In genomic region chr3:172415323-172415722, GRCh38 we compare ENCODE assay signal across 23 cellular contexts. TPM values are rescaled to one million over a fixed set of nuclear protein-coding genes. Genes with fewer than 3 reads are reported as not detected.
DNase-seq lines count a peak whose midpoint lies in the region; FAIRE-seq and TF ChIP-seq lines count a peak whose summit lies in the region.
"Had no signal": no experiment of that assay in that cellular context is flagged by ENCODE, and none has a peak within 500 bp of the region (broad histone marks: within the 10 kb centered on the region; RNA-seq: fewer than 3 reads in every experiment).

No MANE protein-coding gene starts in this region.

- DNase-seq in Jurkat, Clone E6-1 (ENCODE audit: low read depth, low spot score), result peak; percentile 64
- DNase-seq in RPMI7951 (ENCODE audit: low read depth), result peak; percentile 29
- no peak for DNase-seq in bronchial epithelial cell (ENCODE audit: low read depth)
- no peak for DNase-seq in germinal center (ENCODE audit: low spot score)
- DNase-seq in GM19239 (ENCODE audit: insufficient read length, low spot score), result no peak
- DNase-seq in NCI-H1436 treated with DMSO at 0.1 percent for 48 hours (lab: John Stamatoyannopoulos, UW), result no peak
- no peak for DNase-seq in stimulated activated CD4-positive, alpha-beta T cell treated with anti-CD3 and anti-CD28 coated beads, Interleukin-15, amount 100 ng/mL, for 24 hours
- DNase-seq: 8988T; BE2C; CD8-positive, alpha-beta T cell; COR-L47; DMS 273 treated with DMSO at 0.1 percent for 48 hours; DMS53; GOT3; H7; Karpas-422 had no signal

- no peaks in the 10 kb centered on the region for H3K36me3 ChIP-seq in BLaER1
- no peaks in the 10 kb centered on the region for H3K36me3 ChIP-seq in bronchial epithelial cell (ENCODE audit: control insufficient read depth, insufficient read depth, low read length)
- H3K36me3 ChIP-seq: BE2C had no signal

- H3K4me3 ChIP-seq in BLaER1, result no peak overlapping the region
- no peak overlapping the region for H3K4me3 ChIP-seq in Jurkat, Clone E6-1 (ENCODE audit: low read length)
- H3K4me3 ChIP-seq in bronchial epithelial cell (ENCODE audit: low read depth, low read length), result no peak overlapping the region

- peak; percentile 55 for FAIRE-seq in bronchial epithelial cell (lab: Jason Lieb, UNC)
- no peak for FAIRE-seq in GM19239 (lab: Jason Lieb, UNC)
- FAIRE-seq: G401.6, GM12891, GM18507 had no signal

- peaks cover 10% of the 10 kb centered on the region for H3K4me1 ChIP-seq in BLaER1
- H3K4me1 ChIP-seq: BE2C had no signal

- no peak for TF ChIP-seq CTCF in bronchial epithelial cell (IDR thresholded peaks at IDR 0.05; ENCODE audit: insufficient read depth, low read length, severe bottlenecking)

- H4K20me1 ChIP-seq in BLaER1, result no peaks in the 10 kb centered on the region

- no peaks in the 10 kb centered on the region for H3K9me3 ChIP-seq in BLaER1
- H3K9me3 ChIP-seq: BE2C had no signal

- no peak overlapping the region for H3K9ac ChIP-seq in BLaER1

- H3K27ac ChIP-seq in BLaER1, result no peak overlapping the region

- H3K27me3 ChIP-seq in BLaER1 (no peaks in the 10 kb centered on the region), bronchial epithelial cell (ENCODE audit: control insufficient read depth, insufficient read depth, low read length) (no peaks in the 10 kb centered on the region)
- H3K27me3 ChIP-seq: BE2C had no signal

- peak overlapping the region; percentile 47 for H3K4me2 ChIP-seq in BLaER1

RNA-seq across cellular contexts. Expression of gene GHSR, which starts 32.9 kb away (rescaled TPM):
- polyA plus RNA-seq in Jurkat, Clone E6-1 (2012; ENCODE audit: insufficient read depth, insufficient read length), result not detected
- total RNA-seq in RPMI7951 (2014; rRNA removed; shearing (Covaris generic)), result not detected in 2 replicates
- total RNA-seq in bronchial epithelial cell, result not detected in 2 replicates
- total RNA-seq: A673; CD8-positive, alpha-beta T cell; H7; HT-29 had no signal
- polyA plus RNA-seq: AG04450 had no signal

Comparison
In these comparisons a context has a peak if more than half of its experiments do, and no peak if none do; other contexts are left out.
1. DNase-seq: peak in Jurkat, Clone E6-1 (single experiment) and RPMI7951 (single experiment); none in bronchial epithelial cell (single experiment), germinal center (single experiment), GM19239 (single experiment), NCI-H1436 treated with DMSO at 0.1 percent for 48 hours (single experiment) and stimulated activated CD4-positive, alpha-beta T cell treated with anti-CD3 and anti-CD28 coated beads, Interleukin-15, amount 100 ng/mL, for 24 hours (single experiment).